Comparison of ENCODE assay signal across 8 cellular contexts in the genomic region with DNA sequence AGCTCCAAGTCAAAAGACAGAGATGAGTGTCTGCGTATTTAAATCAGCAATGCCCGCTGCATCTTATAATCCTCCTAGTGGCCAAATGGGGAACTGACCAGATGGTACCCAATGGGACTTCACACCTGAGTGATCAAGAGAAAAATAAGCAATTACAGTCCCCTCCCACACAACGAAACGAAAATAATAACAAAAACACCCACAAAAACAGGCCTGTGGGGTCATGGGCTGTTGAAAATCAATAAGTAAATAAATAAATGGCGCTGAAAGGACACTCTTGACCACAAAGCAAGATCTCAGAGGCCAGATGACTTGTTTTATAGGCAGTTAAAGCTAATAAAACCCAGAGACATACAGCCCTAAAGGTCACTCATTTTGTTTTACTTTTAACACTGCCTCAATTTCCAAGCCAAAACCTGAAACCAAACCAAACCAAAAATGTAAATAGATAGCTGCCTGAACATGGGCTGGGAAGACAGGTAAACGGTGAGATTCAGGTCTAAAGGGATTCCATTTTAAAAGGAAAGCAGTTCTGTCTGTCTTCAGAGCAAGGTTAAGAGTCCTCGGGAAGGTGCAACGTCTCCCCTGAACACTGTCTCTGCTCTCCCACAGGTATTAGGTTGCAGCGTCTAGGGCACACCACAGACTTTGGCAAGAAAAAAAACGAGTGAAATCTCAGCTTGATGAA. TPM values are rescaled to one million over a fixed set of nuclear protein-coding genes. Genes with fewer than 3 reads are reported as not detected.
A peak's percentile ranks its signal among the peaks of the same experiment; 100 is the strongest.
DNase-seq lines count a peak whose midpoint lies in the region; ATAC-seq and TF ChIP-seq lines count a peak whose summit lies in the region.

No MANE protein-coding gene starts in this region.

- in situ Hi-C loops in GM13977 (cut with MboI; ENCODE audit: low pct_unique_long_range_greater_than_20kb, low sequenced_read_pairs, unreplicated experiment) = no loop called here

- DNase-seq in GM13977 (ENCODE audit: low spot score) (peak; percentile 87), NCI-H524 (lab: John Stamatoyannopoulos, UW) (peak; percentile 83 to 88), dermis microvascular lymphatic vessel endothelial cell (ENCODE audit: low read depth in 2 of 2) (peak; percentile 48 to 81), lower leg skin (ENCODE audit: low spot score in 2 of 2) (peak; percentile 82)
- peak; percentile 46 to 82 for DNase-seq in activated CD4-positive, alpha-beta T cell treated with anti-CD3 and anti-CD28 coated beads, Interleukin-2, amount 50 U/mL, for 24 hours (ENCODE audit: low read depth in 1 of 2, low spot score in 1 of 2)
- DNase-seq in stimulated activated CD4-positive, alpha-beta T cell treated with anti-CD3 and anti-CD28 coated beads, TNF-alpha, amount 100 ng/mL, for 1 hour (ENCODE audit: low read depth in 3 of 3, low spot score in 1 of 3) = peak; percentile 18 to 61 (median 55)

- no peak overlapping the region for H3K4me3 ChIP-seq in lower leg skin (ENCODE audit: low read depth, poor library complexity, severe bottlenecking)

- intact Hi-C loops in lower leg skin (cut with DNase I; ENCODE audit: low total_unique reads) = loop anchor here (10.0 kb wide), 1 partner anchor 78 kb away; a partner anchor contains a TSS

- no peak for TF ChIP-seq POLR2A in lower leg skin (IDR thresholded peaks at IDR 0.05)

- 5 to 6% methylated on average over 10 of the region's 10 CpGs for WGBS in lower leg skin, 2 donors

- peak overlapping the region; percentile 92 for H3K27ac ChIP-seq in 22Rv1

- ATAC-seq in HG03135 (IDR thresholded peaks at IDR 0.05; ENCODE audit: unreplicated experiment) = peak; percentile 45

- TF ChIP-seq CTCF in 22Rv1 (IDR thresholded peaks at IDR 0.05) (peak; percentile 89), GM13977 (IDR thresholded peaks at IDR 0.05; ENCODE audit: extremely low read depth, insufficient read depth, missing control alignments) (peak; percentile 67), lower leg skin (IDR thresholded peaks at IDR 0.05) (peak in 1 of 3 donors; percentile 78)

RNA-seq across cellular contexts. Expression of a gene that starts 1.3 kb away (rescaled TPM):
- total RNA-seq in dermis microvascular lymphatic vessel endothelial cell (5.3 and 6.8 TPM in 2 replicates), lower leg skin (10 to 100 TPM; 13.6 to 21.0 (median 17.2) TPM)

RNA-seq across cellular contexts. Expression of a gene that starts 12.7 kb away (rescaled TPM):
- total RNA-seq in dermis microvascular lymphatic vessel endothelial cell (118 and 153 TPM in 2 replicates), lower leg skin (100 to 1,000 TPM; 153 to 227 (median 197) TPM)

RNA-seq across cellular contexts. Expression of a gene that starts 36.9 kb away (rescaled TPM):
- total RNA-seq in dermis microvascular lymphatic vessel endothelial cell (12.3 and 18.7 TPM in 2 replicates), lower leg skin (10 to 100 TPM; 21.8 to 29.7 (median 27.2) TPM)
